In genomic region chrX:1489354-1489753, GRCh38 we compare ENCODE assay signal across 12 cellular contexts. TPM values are rescaled to one million over a fixed set of nuclear protein-coding genes. Genes with fewer than 3 reads are reported as not detected.
DNase-seq lines count a peak whose midpoint lies in the region; ATAC-seq, FAIRE-seq and TF ChIP-seq lines count a peak whose summit lies in the region.
"Not testable (repeated sequence)": the region's sequence is repeated elsewhere in the genome, so short reads cannot be mapped to it uniquely, and the experiment has no call there.
"Had no signal": no experiment of that assay in that cellular context is flagged by ENCODE, and none has a peak within 500 bp of the region (broad histone marks: within the 10 kb centered on the region; RNA-seq: fewer than 3 reads in every experiment).

No MANE protein-coding gene starts in this region.

- intact Hi-C loops in CD4-positive, alpha-beta T cell (cut with DNase I, micrococcal nuclease); activated CD8-positive, alpha-beta T cell treated with anti-CD3 and anti-CD28 coated beads for 36 hours (cut with micrococcal nuclease); K562 (cut with micrococcal nuclease); endothelial cell of umbilical vein (cut with micrococcal nuclease): not testable (repeated sequence)

- not testable (repeated sequence) for TF ChIP-seq POLR2A in GM12891 (IDR thresholded peaks at IDR 0.05; ENCODE audit: low read depth, low read length); K562 (conservative IDR thresholded peaks at IDR 0.05); endothelial cell of umbilical vein (IDR thresholded peaks at IDR 0.05; ENCODE audit: low read depth, low read length)

- peaks cover 0 to 10% of the 10 kb centered on the region in 2 experiments; a peak in 4 of 5 replicates for H3K4me1 ChIP-seq in K562 (replicated peaks in 1 of 2; ENCODE audit: control insufficient read depth in 2 of 2, insufficient read depth in 2 of 2, low read length in 2 of 2)
- H3K4me1 ChIP-seq in endothelial cell of umbilical vein (ENCODE audit: control insufficient read depth, extremely low read depth, insufficient read depth, low read length), result not testable (repeated sequence)

- BruUV-seq in K562 (replicated peaks; lab: Mats Ljungman, UMichigan); endothelial cell of umbilical vein (replicated peaks; lab: Mats Ljungman, UMichigan): not testable (repeated sequence)

- not testable (repeated sequence) for H3K27me3 Mint-ChIP-seq in CD4-positive, alpha-beta T cell; T-helper 17 cell; activated CD8-positive, alpha-beta T cell treated with anti-CD3 and anti-CD28 coated beads for 36 hours; activated naive CD4-positive, alpha-beta T cell treated with anti-CD3 and anti-CD28 coated beads, Interleukin-2, amount 10 ng/mL, durations not matched to agents 7 days and 5 days; stimulated activated naive B cell treated with anti-CD40 and anti-IgM and Interleukin-4, amounts not matched to agents 10 μg/mL and 1 μg/mL and 100 μg/mL, for 72 hours

- H3K9me3 Mint-ChIP-seq in CD4-positive, alpha-beta T cell, result not testable (repeated sequence)
- peaks cover 13% of the 10 kb centered on the region for H3K9me3 Mint-ChIP-seq in activated CD8-positive, alpha-beta T cell treated with anti-CD3 and anti-CD28 coated beads for 36 hours
- peaks cover 11% of the 10 kb centered on the region for H3K9me3 Mint-ChIP-seq in activated naive CD4-positive, alpha-beta T cell treated with anti-CD3 and anti-CD28 coated beads, Interleukin-2, amount 10 ng/mL, durations not matched to agents 7 days and 5 days
- peaks cover 10 to 13% of the 10 kb centered on the region in 2 donors for H3K9me3 Mint-ChIP-seq in stimulated activated naive B cell treated with anti-CD40 and anti-IgM and Interleukin-4, amounts not matched to agents 10 μg/mL and 1 μg/mL and 100 μg/mL, for 72 hours

- not testable (repeated sequence) for H3K27me3 ChIP-seq in CD4-positive, alpha-beta T cell (ENCODE audit: control insufficient read depth, insufficient read depth, low read length); K562 (ENCODE audit: control insufficient read depth in 2 of 2, insufficient read depth in 2 of 2, low read length in 2 of 2); endothelial cell of umbilical vein (ENCODE audit: control insufficient read depth in 2 of 2, insufficient read depth in 2 of 2, low read length in 2 of 2)

- H3K9me3 ChIP-seq in CD4-positive, alpha-beta T cell (ENCODE audit: control insufficient read depth, low read length); T-helper 17 cell (ENCODE audit: control insufficient read depth, low read length, poor library complexity, severe bottlenecking); K562 (replicated peaks; ENCODE audit: control insufficient read depth, insufficient read depth, low read depth, low read length); endothelial cell of umbilical vein (replicated peaks; ENCODE audit: control insufficient read depth, insufficient read depth, low read length): not testable (repeated sequence)

- not testable (repeated sequence) for TF ChIP-seq RAD21 in K562 (CRISPR knock-in tag; conservative IDR thresholded peaks at IDR 0.05 in 1 of 2, IDR thresholded peaks at IDR 0.05 in 1 of 2)

- not testable (repeated sequence) for H3K9me1 ChIP-seq in K562 (ENCODE audit: control insufficient read depth, insufficient read depth, low read length); endothelial cell of umbilical vein (replicated peaks; ENCODE audit: control insufficient read depth, extremely low read depth, insufficient read depth, low read length)

- POLR2A ChIA-PET in CD4-positive, alpha-beta T cell (lab: Charles Lee); activated CD8-positive, alpha-beta T cell treated with anti-CD3 and anti-CD28 coated beads for 36 hours (lab: Charles Lee); K562 (lab: Yijun Ruan, JAX); endothelial cell of umbilical vein (lab: Charles Lee): not testable (repeated sequence)

- WGBS in K562 (ENCODE audit: insufficient coverage, low coverage, missing lambda C conversion rate), result 35% methylated on average over 4 of the region's 5 CpGs

- not testable (repeated sequence) for H3K4me2 ChIP-seq in K562 (ENCODE audit: insufficient read depth, low read length); endothelial cell of umbilical vein (ENCODE audit: insufficient read depth, low read length)

- DNase-seq in CD4-positive, alpha-beta T cell; GM12891 (ENCODE audit: insufficient read length, low spot score); T-helper 17 cell; activated CD8-positive, alpha-beta T cell treated with anti-CD3 and anti-CD28 coated beads for 36 hours; K562 (ENCODE audit: extremely low read depth in 1 of 4, low spot score in 3 of 4); endothelial cell of umbilical vein (ENCODE audit: low read depth, low spot score); stimulated activated naive B cell treated with anti-CD40 and anti-IgM and Interleukin-4, amounts not matched to agents 10 μg/mL and 1 μg/mL and 100 μg/mL, for 72 hours: not testable (repeated sequence)
- DNase-seq in activated naive CD4-positive, alpha-beta T cell treated with anti-CD3 and anti-CD28 coated beads, Interleukin-2, amount 10 ng/mL, durations not matched to agents 7 days and 5 days, result peak; percentile 5

- not testable (repeated sequence) for TF ChIP-seq CTCF in CD4-positive, alpha-beta T cell (IDR thresholded peaks at IDR 0.05); activated CD8-positive, alpha-beta T cell treated with anti-CD3 and anti-CD28 coated beads for 36 hours (IDR thresholded peaks at IDR 0.05); K562 (IDR thresholded peaks at IDR 0.05 in 2 of 3, conservative IDR thresholded peaks at IDR 0.05 in 1 of 3; ENCODE audit: insufficient read depth in 2 of 3, low read depth in 1 of 3, low read length in 3 of 3); endothelial cell of umbilical vein (IDR thresholded peaks at IDR 0.05; ENCODE audit: extremely low read depth in 1 of 2, insufficient read depth in 1 of 2, low read depth in 1 of 2, low read length in 2 of 2)

- in situ Hi-C loops in K562 (cut with MboI), result not testable (repeated sequence)

- not testable (repeated sequence) for H3K27ac ChIP-seq in CD4-positive, alpha-beta T cell (ENCODE audit: low read depth, low read length); K562 (ENCODE audit: extremely low read depth, low read depth, low read length); endothelial cell of umbilical vein (ENCODE audit: insufficient read depth, low read depth, low read length)

- dilution Hi-C loops in endothelial cell of umbilical vein (cut with MboI; ENCODE audit: extremely low pct_ligation_motif_present, low sequenced_read_pairs), result not testable (repeated sequence)

- ATAC-seq in CD4-positive, alpha-beta T cell (ENCODE audit: poor library complexity); T-helper 17 cell; activated CD8-positive, alpha-beta T cell treated with anti-CD3 and anti-CD28 coated beads for 36 hours; K562; stimulated activated naive B cell treated with anti-CD40 and anti-IgM and Interleukin-4, amounts not matched to agents 10 μg/mL and 1 μg/mL and 100 μg/mL, for 72 hours (replicated peaks): not testable (repeated sequence)

- H3K4me3 Mint-ChIP-seq in CD4-positive, alpha-beta T cell; activated naive CD4-positive, alpha-beta T cell treated with anti-CD3 and anti-CD28 coated beads, Interleukin-2, amount 10 ng/mL, durations not matched to agents 7 days and 5 days: not testable (repeated sequence)
- peak overlapping the region; percentile 52 for H3K4me3 Mint-ChIP-seq in T-helper 17 cell
- H3K4me3 Mint-ChIP-seq in activated CD8-positive, alpha-beta T cell treated with anti-CD3 and anti-CD28 coated beads for 36 hours, result peak overlapping the region; percentile 17
- peak overlapping the region in 1 of 2 donors; percentile 17 for H3K4me3 Mint-ChIP-seq in stimulated activated naive B cell treated with anti-CD40 and anti-IgM and Interleukin-4, amounts not matched to agents 10 μg/mL and 1 μg/mL and 100 μg/mL, for 72 hours

- H4K20me1 ChIP-seq in K562 (replicated peaks; ENCODE audit: control insufficient read depth, insufficient read depth, low read length); endothelial cell of umbilical vein (replicated peaks; ENCODE audit: control insufficient read depth, extremely low read depth, insufficient read depth, low read length): not testable (repeated sequence)

- not testable (repeated sequence) for H2AFZ ChIP-seq in K562 (ENCODE audit: low read depth, low read length); endothelial cell of umbilical vein (ENCODE audit: low read depth, low read length)

- H3K36me3 Mint-ChIP-seq in CD4-positive, alpha-beta T cell (ENCODE audit: low read depth), result peaks cover 78% of the 10 kb centered on the region
- H3K36me3 Mint-ChIP-seq in T-helper 17 cell (ENCODE audit: low read depth), result not testable (repeated sequence)
- peaks cover 43% of the 10 kb centered on the region for H3K36me3 Mint-ChIP-seq in activated CD8-positive, alpha-beta T cell treated with anti-CD3 and anti-CD28 coated beads for 36 hours (ENCODE audit: low read depth)
- H3K36me3 Mint-ChIP-seq in activated naive CD4-positive, alpha-beta T cell treated with anti-CD3 and anti-CD28 coated beads, Interleukin-2, amount 10 ng/mL, durations not matched to agents 7 days and 5 days, result peaks cover 59% of the 10 kb centered on the region
- H3K36me3 Mint-ChIP-seq in stimulated activated naive B cell treated with anti-CD40 and anti-IgM and Interleukin-4, amounts not matched to agents 10 μg/mL and 1 μg/mL and 100 μg/mL, for 72 hours, result peaks cover 43 to 60% of the 10 kb centered on the region in 2 donors

- not testable (repeated sequence) for H3K4me3 ChIP-seq in K562; endothelial cell of umbilical vein (replicated peaks in 1 of 3; ENCODE audit: insufficient read depth in 1 of 3, low read depth in 1 of 3, low read length in 3 of 3)

- not testable (repeated sequence) for TF ChIP-seq EP300 in K562 (IDR thresholded peaks at IDR 0.05; ENCODE audit: low read length)

- not testable (repeated sequence) for H3K36me3 ChIP-seq in K562 (ENCODE audit: control insufficient read depth, insufficient read depth, low read length); endothelial cell of umbilical vein (ENCODE audit: control insufficient read depth in 2 of 2, extremely low read depth in 1 of 2, insufficient read depth in 2 of 2, low read length in 2 of 2)

- H3K4me1 Mint-ChIP-seq in CD4-positive, alpha-beta T cell (ENCODE audit: low read depth), result peaks cover 26% of the 10 kb centered on the region
- H3K4me1 Mint-ChIP-seq in T-helper 17 cell, result peaks cover 12% of the 10 kb centered on the region
- H3K4me1 Mint-ChIP-seq in activated CD8-positive, alpha-beta T cell treated with anti-CD3 and anti-CD28 coated beads for 36 hours (ENCODE audit: low read depth), result peaks cover 22% of the 10 kb centered on the region
- H3K4me1 Mint-ChIP-seq in activated naive CD4-positive, alpha-beta T cell treated with anti-CD3 and anti-CD28 coated beads, Interleukin-2, amount 10 ng/mL, durations not matched to agents 7 days and 5 days, result peaks cover 47% of the 10 kb centered on the region
- H3K4me1 Mint-ChIP-seq in stimulated activated naive B cell treated with anti-CD40 and anti-IgM and Interleukin-4, amounts not matched to agents 10 μg/mL and 1 μg/mL and 100 μg/mL, for 72 hours, result peaks cover 46 to 64% of the 10 kb centered on the region in 2 donors

- CTCF ChIA-PET in CD4-positive, alpha-beta T cell (lab: Charles Lee); activated CD8-positive, alpha-beta T cell treated with anti-CD3 and anti-CD28 coated beads for 36 hours (lab: Charles Lee); activated naive CD4-positive, alpha-beta T cell treated with anti-CD3 and anti-CD28 coated beads, Interleukin-2, amount 10 ng/mL, durations not matched to agents 7 days and 5 days (lab: Charles Lee); K562 (lab: Yijun Ruan, JAX; ENCODE audit: low intra/inter-chr PET ratio); endothelial cell of umbilical vein (lab: Charles Lee): not testable (repeated sequence)

- FAIRE-seq in GM12891 (lab: Jason Lieb, UNC) (peak; percentile 83), endothelial cell of umbilical vein (lab: Jason Lieb, UNC) (peak; percentile 26)
- FAIRE-seq in K562 (lab: Jason Lieb, UNC), result not testable (repeated sequence)

- not testable (repeated sequence) for H3K9ac ChIP-seq in K562 (ENCODE audit: insufficient read depth in 1 of 2, low read depth in 2 of 2, low read length in 2 of 2); endothelial cell of umbilical vein (replicated peaks; ENCODE audit: extremely low read depth, insufficient read depth, low read length)

- H3K27ac Mint-ChIP-seq in CD4-positive, alpha-beta T cell, result peak overlapping the region; percentile 58
- H3K27ac Mint-ChIP-seq in T-helper 17 cell; activated CD8-positive, alpha-beta T cell treated with anti-CD3 and anti-CD28 coated beads for 36 hours; activated naive CD4-positive, alpha-beta T cell treated with anti-CD3 and anti-CD28 coated beads, Interleukin-2, amount 10 ng/mL, durations not matched to agents 7 days and 5 days: not testable (repeated sequence)
- H3K27ac Mint-ChIP-seq in stimulated activated naive B cell treated with anti-CD40 and anti-IgM and Interleukin-4, amounts not matched to agents 10 μg/mL and 1 μg/mL and 100 μg/mL, for 72 hours, result peak overlapping the region; percentile 56

- not testable (repeated sequence) for H3K79me2 ChIP-seq in K562 (ENCODE audit: control insufficient read depth, insufficient read depth, low read length); endothelial cell of umbilical vein (ENCODE audit: control insufficient read depth, insufficient read depth, low read length)

RNA-seq across cellular contexts. Expression of gene ASMTL, which starts 36.6 kb away (rescaled TPM):
- 10 to 100 TPM; 34.6 to 39.3 TPM for total RNA-seq in CD4-positive, alpha-beta T cell
- 59.7 TPM for polyA plus RNA-seq in GM12891 (2012; ENCODE audit: low read depth, missing spikeins)
- 10 to 100 TPM; 33.8 to 34.6 TPM for total RNA-seq in T-helper 17 cell
- total RNA-seq in activated CD8-positive, alpha-beta T cell treated with anti-CD3 and anti-CD28 coated beads for 36 hours, result 10 to 100 TPM; 55.8 to 57.2 TPM
- total RNA-seq in K562 (2011; cell fraction: chromatin; rRNA removed; ENCODE audit: low replicate concordance), result 21.1 and 30.0 TPM in 2 replicates
- 19.0 and 21.1 TPM in 2 replicates for total RNA-seq in K562 (2011; cell fraction: nucleolus; rRNA removed)
- 16.6 and 25.3 TPM in 2 replicates for total RNA-seq in K562 (2011; cell fraction: nucleoplasm; rRNA removed)
- total RNA-seq in K562 (2014; rRNA removed), result 11.8 and 12.2 TPM in 2 replicates
- total RNA-seq in K562 (2014; rRNA removed; fragmentation: Illumina TruSeq; extraction: Trizol), result 3.9 and 4.4 TPM in 2 replicates
- 7.1 and 8.2 TPM in 2 replicates for total RNA-seq in K562 (2015; rRNA removed; fragmentation: Illumina TruSeq; extraction: Trizol)
- 18.0 and 20.6 TPM in 2 replicates for total RNA-seq in K562 (2021)
- 7.8 and 13.9 TPM in 2 replicates for polyA plus RNA-seq in K562 (2011; rRNA removed)
- polyA plus RNA-seq in K562 (2011; cell fraction: cytosol; rRNA removed), result 11.3 and 16.3 TPM in 2 replicates
- polyA plus RNA-seq in K562 (2011; cell fraction: nucleus; rRNA removed), result 15.2 and 17.1 TPM in 2 replicates
- polyA plus RNA-seq in K562 (2012), result 12.1 and 26.9 TPM in 2 replicates
- polyA plus RNA-seq in K562 (2014; fragmentation: Illumina TruSeq; extraction: Trizol), result 7.6 and 11.9 TPM in 2 replicates
- polyA plus RNA-seq in K562 (2014; fragmentation: Nextera tagmentation; extraction: Ambion mirVana), result 1 to 10 TPM in 1 of 2 experiments, under 1 TPM in 1; 0.56 to 1.2 TPM
- 17.1 and 20.3 TPM in 2 replicates for polyA plus RNA-seq in K562 (2014; rRNA removed)
- polyA minus RNA-seq in K562 (2011; rRNA and poly(A)+ RNA removed), result 5.0 and 5.6 TPM in 2 replicates
- polyA minus RNA-seq in K562 (2011; cell fraction: cytosol; rRNA and poly(A)+ RNA removed), result 6.2 and 11.7 TPM in 2 replicates
- 5.3 and 7.9 TPM in 2 replicates for polyA minus RNA-seq in K562 (2011; cell fraction: nucleus; rRNA and poly(A)+ RNA removed)
- 27.1 and 28.8 TPM in 2 replicates for total RNA-seq in endothelial cell of umbilical vein
- polyA plus RNA-seq in endothelial cell of umbilical vein, result 29.9 and 33.1 TPM in 2 replicates
- polyA plus RNA-seq in endothelial cell of umbilical vein (2011; cell fraction: cytosol; rRNA removed), result 22.0 and 27.0 TPM in 2 replicates
- polyA plus RNA-seq in endothelial cell of umbilical vein (2011; cell fraction: nucleus; rRNA removed), result 22.1 and 24.7 TPM in 2 replicates
- polyA plus RNA-seq in endothelial cell of umbilical vein (2012), result 30.0 and 47.7 TPM in 2 replicates
- 21.4 and 21.7 TPM in 2 replicates for polyA minus RNA-seq in endothelial cell of umbilical vein
- 9.5 TPM for polyA minus RNA-seq in endothelial cell of umbilical vein (2011; cell fraction: cytosol; rRNA and poly(A)+ RNA removed)
- 9.8 and 14.1 TPM in 2 replicates for polyA minus RNA-seq in endothelial cell of umbilical vein (2011; cell fraction: nucleus; rRNA and poly(A)+ RNA removed)

RNA-seq across cellular contexts. Expression of gene P2RY8, which starts 47.6 kb away (rescaled TPM):
- total RNA-seq in CD4-positive, alpha-beta T cell, result 100 to 1,000 TPM; 139 TPM
- polyA plus RNA-seq in GM12891 (2012; ENCODE audit: low read depth, missing spikeins), result 42.6 TPM
- total RNA-seq in T-helper 17 cell, result 100 to 1,000 TPM; 131 to 141 TPM
- total RNA-seq in activated CD8-positive, alpha-beta T cell treated with anti-CD3 and anti-CD28 coated beads for 36 hours, result 10 to 100 TPM; 27.5 to 28.3 TPM
- total RNA-seq in K562 (2011; cell fraction: chromatin; rRNA removed; ENCODE audit: low replicate concordance), result 0.12 TPM in 1 of 2 replicates, not detected in the other
- 0.50 TPM in 1 of 2 replicates, not detected in the other for total RNA-seq in K562 (2011; cell fraction: nucleolus; rRNA removed)
- not detected in 2 replicates for total RNA-seq in K562 (2011; cell fraction: nucleoplasm; rRNA removed)
- 0.08 and 0.09 TPM in 2 replicates for total RNA-seq in K562 (2014; rRNA removed)
- 0.03 and 0.04 TPM in 2 replicates for total RNA-seq in K562 (2014; rRNA removed; fragmentation: Illumina TruSeq; extraction: Trizol)
- total RNA-seq in K562 (2015; rRNA removed; fragmentation: Illumina TruSeq; extraction: Trizol), result 0.57 and 0.69 TPM in 2 replicates
- 0.31 and 0.72 TPM in 2 replicates for total RNA-seq in K562 (2021)
- polyA plus RNA-seq in K562 (2011; rRNA removed), result not detected in 2 replicates
- polyA plus RNA-seq in K562 (2011; cell fraction: cytosol; rRNA removed), result 0.03 and 0.06 TPM in 2 replicates
- polyA plus RNA-seq in K562 (2011; cell fraction: nucleus; rRNA removed), result 0.06 TPM in 1 of 2 replicates, not detected in the other
- polyA plus RNA-seq in K562 (2012), result 0.65 and 4.6 TPM in 2 replicates
- polyA plus RNA-seq in K562 (2014; fragmentation: Illumina TruSeq; extraction: Trizol), result 0.07 and 0.14 TPM in 2 replicates
- not detected for polyA plus RNA-seq in K562 (2014; fragmentation: Nextera tagmentation; extraction: Ambion mirVana)
- polyA plus RNA-seq in K562 (2014; rRNA removed), result 0.04 and 0.07 TPM in 2 replicates
- not detected in 2 replicates for polyA minus RNA-seq in K562 (2011; rRNA and poly(A)+ RNA removed)
- not detected in 2 replicates for polyA minus RNA-seq in K562 (2011; cell fraction: cytosol; rRNA and poly(A)+ RNA removed)
- not detected in 2 replicates for polyA minus RNA-seq in K562 (2011; cell fraction: nucleus; rRNA and poly(A)+ RNA removed)
- not detected in 2 replicates for total RNA-seq in endothelial cell of umbilical vein
- not detected in 2 replicates for polyA plus RNA-seq in endothelial cell of umbilical vein
- not detected in 2 replicates for polyA plus RNA-seq in endothelial cell of umbilical vein (2011; cell fraction: cytosol; rRNA removed)
- not detected in 2 replicates for polyA plus RNA-seq in endothelial cell of umbilical vein (2011; cell fraction: nucleus; rRNA removed)
- not detected in 2 replicates for polyA plus RNA-seq in endothelial cell of umbilical vein (2012)
- not detected in 2 replicates for polyA minus RNA-seq in endothelial cell of umbilical vein
- not detected for polyA minus RNA-seq in endothelial cell of umbilical vein (2011; cell fraction: cytosol; rRNA and poly(A)+ RNA removed)
- polyA minus RNA-seq in endothelial cell of umbilical vein (2011; cell fraction: nucleus; rRNA and poly(A)+ RNA removed), result not detected in 2 replicates
- total RNA-seq: G401, GM23248 had no signal
- polyA plus RNA-seq: A549, BJ, GM23248 had no signal

Comparison
In these comparisons a context has a peak if more than half of its experiments do, and no peak if none do; other contexts are left out.
1. RNA of gene P2RY8, which starts 47.6 kb away (total RNA-seq): 131 to 141 TPM in T-helper 17 cell, 139 TPM in CD4-positive, alpha-beta T cell and 27.5 to 28.3 TPM in activated CD8-positive, alpha-beta T cell treated with anti-CD3 and anti-CD28 coated beads for 36 hours; 0.03 to 0.72 TPM in K562 and not detected in endothelial cell of umbilical vein; every median in the first group is over 10 times any median in the second.